ENCODE assay signal across 11 cellular contexts in the genomic region with DNA sequence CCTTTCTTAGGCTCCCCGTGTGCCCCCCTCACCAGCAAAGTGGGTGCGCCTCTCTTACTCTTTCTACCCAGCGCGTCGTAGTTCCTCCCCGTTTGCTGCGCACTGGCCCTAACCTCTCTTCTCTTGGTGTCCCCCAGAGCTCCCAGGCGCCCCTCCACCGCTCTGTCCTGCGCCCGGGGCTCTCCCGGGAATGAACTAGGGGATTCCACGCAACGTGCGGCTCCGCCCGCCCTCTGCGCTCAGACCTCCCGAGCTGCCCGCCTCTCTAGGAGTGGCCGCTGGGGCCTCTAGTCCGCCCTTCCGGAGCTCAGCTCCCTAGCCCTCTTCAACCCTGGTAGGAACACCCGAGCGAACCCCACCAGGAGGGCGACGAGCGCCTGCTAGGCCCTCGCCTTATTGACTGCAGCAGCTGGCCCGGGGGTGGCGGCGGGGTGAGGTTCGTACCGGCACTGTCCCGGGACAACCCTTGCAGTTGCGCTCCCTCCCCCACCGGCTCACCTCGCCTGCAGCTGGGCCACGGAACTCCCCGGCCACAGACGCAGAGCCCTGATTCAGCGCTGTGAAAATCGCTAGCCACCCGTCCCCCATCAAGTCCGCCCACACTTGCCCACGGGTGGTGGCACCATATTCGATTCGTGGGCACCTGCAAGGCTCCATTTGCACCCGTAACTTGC. TPM values are rescaled to one million over a fixed set of nuclear protein-coding genes. Genes with fewer than 3 reads are reported as not detected.
A peak's percentile ranks its signal among the peaks of the same experiment; 100 is the strongest.
DNase-seq lines count a peak whose midpoint lies in the region; ATAC-seq and TF ChIP-seq lines count a peak whose summit lies in the region.
"Had no signal": no experiment of that assay in that cellular context is flagged by ENCODE, and none has a peak within 500 bp of the region (broad histone marks: within the 10 kb centered on the region; RNA-seq: fewer than 3 reads in every experiment).

No MANE protein-coding gene starts in this region.

- H3K4me3 Mint-ChIP-seq in GM23338, result peak overlapping the region; percentile 90
- H3K4me3 Mint-ChIP-seq: natural killer cell had no signal

- H3K9me3 ChIP-seq in iPS-20b (ENCODE audit: insufficient read depth, low read depth, low read length) (no peaks in the 10 kb centered on the region), adrenal gland (replicated peaks in 1 of 3) (no peaks in the 10 kb centered on the region)
- H3K9me3 ChIP-seq: body of pancreas had no signal

- H3K4me2 ChIP-seq in GM23338, result peak overlapping the region; percentile 97

- peak overlapping the region; percentile 82 for H3K4me3 ChIP-seq in GM23338
- peak overlapping the region; percentile 80 for H3K4me3 ChIP-seq in iPS-20b (ENCODE audit: low read length)
- H3K4me3 ChIP-seq in skeletal muscle cell (ENCODE audit: low read depth, low read length), result peak overlapping the region; percentile 60
- H3K4me3 ChIP-seq in adrenal gland, result peak overlapping the region in 1 of 4 donors; percentile 38
- H3K4me3 ChIP-seq: body of pancreas had no signal

- H4K20me1 ChIP-seq in GM23338 (replicated peaks; ENCODE audit: insufficient read depth), result no peaks in the 10 kb centered on the region; the same call in 1 of the 2 replicates

- H3K4me1 ChIP-seq in GM23338 (ENCODE audit: insufficient read depth) (0 out of 2 replicates have a peak, but pooled peaks cover 4% of the 10 kb centered on the region), iPS-20b (ENCODE audit: insufficient read depth, low read length) (no peaks in the 10 kb centered on the region; the same call in 1 of the 2 replicates), adrenal gland (replicated peaks in 1 of 2) (no peaks in the 10 kb centered on the region)

- H2AFZ ChIP-seq in GM23338, result peak overlapping the region; percentile 100

- no peak for TF ChIP-seq POLR2A in adrenal gland (IDR thresholded peaks at IDR 0.05)

- H3K9me3 Mint-ChIP-seq in GM23338, result no peaks in the 10 kb centered on the region; the same call in 2 of the 3 replicates
- H3K9me3 Mint-ChIP-seq: natural killer cell had no signal

- H3K36me3 Mint-ChIP-seq in GM23338 (ENCODE audit: low read depth), result no peaks in the 10 kb centered on the region; the same call in 2 of the 3 replicates
- H3K36me3 Mint-ChIP-seq: natural killer cell had no signal

- intact Hi-C loops in adrenal gland (cut with DNase I), result no loop called here

- WGBS in adrenal gland, 4 donors, result 1 to 2% (median 1%) methylated on average over 40 to 49 of the region's 49 CpGs

- no peaks in the 10 kb centered on the region for H3K9me2 ChIP-seq in GM23338 (ENCODE audit: insufficient read depth)

- no peaks in the 10 kb centered on the region for H3K36me3 ChIP-seq in GM23338 (ENCODE audit: insufficient read depth)
- H3K36me3 ChIP-seq in iPS-20b (ENCODE audit: insufficient read depth, low read depth, low read length), result no peaks in the 10 kb centered on the region
- no peaks in the 10 kb centered on the region for H3K36me3 ChIP-seq in adrenal gland (replicated peaks in 1 of 2)

- no peak overlapping the region for H3K27ac ChIP-seq in GM23338 (ENCODE audit: low read depth)
- no peak overlapping the region for H3K27ac ChIP-seq in iPS-20b (ENCODE audit: low read length)
- peak overlapping the region in 1 of 5 donors; percentile 55 for H3K27ac ChIP-seq in adrenal gland
- H3K27ac ChIP-seq: body of pancreas had no signal

- peaks cover 64% of the 10 kb centered on the region for H3K27me3 Mint-ChIP-seq in GM23338 (ENCODE audit: insufficient read depth, low read depth, poor library complexity)

- H3K9ac ChIP-seq in iPS-20b (ENCODE audit: low read depth, low read length), result peak overlapping the region; percentile 32; the same call in 1 of the 2 replicates

- H3K4me1 Mint-ChIP-seq in GM23338, result peaks cover 17% of the 10 kb centered on the region

- ATAC-seq in GM23338 (peak; percentile 63), GM21786 (IDR thresholded peaks at IDR 0.05; ENCODE audit: unreplicated experiment) (no peak)
- ATAC-seq: body of pancreas, natural killer cell had no signal

- TF ChIP-seq CTCF in GM23338 (conservative IDR thresholded peaks at IDR 0.05; ENCODE audit: low read depth in 2 of 2), result no peak
- no peak for TF ChIP-seq CTCF in adrenal gland (IDR thresholded peaks at IDR 0.05)

- DNase-seq in GM23338 (ENCODE audit: low spot score) (peak; percentile 51), astrocyte of the hippocampus (ENCODE audit: low read depth, low spot score) (peak; percentile 19), skeletal muscle cell (ENCODE audit: low read depth) (peak; percentile 34), adrenal gland (no peak), T-helper 1 cell (no peak), RKO (ENCODE audit: low spot score) (no peak)
- DNase-seq: natural killer cell had no signal

- H3K79me2 ChIP-seq in GM23338 (replicated peaks; ENCODE audit: insufficient read depth), result no peaks in the 10 kb centered on the region

- no peaks in the 10 kb centered on the region for H3F3A ChIP-seq in GM23338 (replicated peaks; ENCODE audit: low read depth)

- no peak overlapping the region for H3K27ac Mint-ChIP-seq in GM23338
- H3K27ac Mint-ChIP-seq: natural killer cell had no signal

- peaks cover 83% of the 10 kb centered on the region for H3K27me3 ChIP-seq in GM23338 (ENCODE audit: insufficient read depth)
- peaks cover 98% of the 10 kb centered on the region for H3K27me3 ChIP-seq in iPS-20b (ENCODE audit: insufficient read depth, low read length)
- H3K27me3 ChIP-seq in adrenal gland, result peaks cover 42% of the 10 kb centered on the region

TF ChIP-seq in GM23338, 12 proteins besides CTCF, POLR2A, EP300 and RAD21:
- TF ChIP-seq ZNF114 (CRISPR knock-in tag; IDR thresholded peaks at IDR 0.05) (no peak), EZH2 (IDR thresholded peaks at IDR 0.05; ENCODE audit: low read depth, unreplicated experiment) (peak; percentile 76), ZNF331 (CRISPR knock-in tag; IDR thresholded peaks at IDR 0.05; ENCODE audit: low read depth) (no peak)
- TF ChIP-seq, protein P1, sequence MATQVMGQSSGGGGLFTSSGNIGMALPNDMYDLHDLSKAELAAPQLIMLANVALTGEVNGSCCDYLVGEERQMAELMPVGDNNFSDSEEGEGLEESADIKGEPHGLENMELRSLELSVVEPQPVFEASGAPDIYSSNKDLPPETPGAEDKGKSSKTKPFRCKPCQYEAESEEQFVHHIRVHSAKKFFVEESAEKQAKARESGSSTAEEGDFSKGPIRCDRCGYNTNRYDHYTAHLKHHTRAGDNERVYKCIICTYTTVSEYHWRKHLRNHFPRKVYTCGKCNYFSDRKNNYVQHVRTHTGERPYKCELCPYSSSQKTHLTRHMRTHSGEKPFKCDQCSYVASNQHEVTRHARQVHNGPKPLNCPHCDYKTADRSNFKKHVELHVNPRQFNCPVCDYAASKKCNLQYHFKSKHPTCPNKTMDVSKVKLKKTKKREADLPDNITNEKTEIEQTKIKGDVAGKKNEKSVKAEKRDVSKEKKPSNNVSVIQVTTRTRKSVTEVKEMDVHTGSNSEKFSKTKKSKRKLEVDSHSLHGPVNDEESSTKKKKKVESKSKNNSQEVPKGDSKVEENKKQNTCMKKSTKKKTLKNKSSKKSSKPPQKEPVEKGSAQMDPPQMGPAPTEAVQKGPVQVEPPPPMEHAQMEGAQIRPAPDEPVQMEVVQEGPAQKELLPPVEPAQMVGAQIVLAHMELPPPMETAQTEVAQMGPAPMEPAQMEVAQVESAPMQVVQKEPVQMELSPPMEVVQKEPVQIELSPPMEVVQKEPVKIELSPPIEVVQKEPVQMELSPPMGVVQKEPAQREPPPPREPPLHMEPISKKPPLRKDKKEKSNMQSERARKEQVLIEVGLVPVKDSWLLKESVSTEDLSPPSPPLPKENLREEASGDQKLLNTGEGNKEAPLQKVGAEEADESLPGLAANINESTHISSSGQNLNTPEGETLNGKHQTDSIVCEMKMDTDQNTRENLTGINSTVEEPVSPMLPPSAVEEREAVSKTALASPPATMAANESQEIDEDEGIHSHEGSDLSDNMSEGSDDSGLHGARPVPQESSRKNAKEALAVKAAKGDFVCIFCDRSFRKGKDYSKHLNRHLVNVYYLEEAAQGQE (IDR thresholded peaks at IDR 0.05; ENCODE audit: unreplicated experiment), result no peak

RNA-seq across cellular contexts. Expression of a gene that starts 1.3 kb away (rescaled TPM):
- 0.24 TPM in 1 of 2 replicates, not detected in the other for total RNA-seq in GM23338 (2014; rRNA removed; shearing (Covaris generic))
- polyA plus RNA-seq in GM23338 (2016; fragmentation: Nextera tagmentation; extraction: Ambion mirVana), result 0.40 and 0.71 TPM in 2 replicates
- total RNA-seq in adrenal gland, result 1 to 10 TPM in 1 of 8 donors, under 1 TPM in 5, not detected in 2; 0.17 to 1.0 (median 0.45) TPM
- polyA plus RNA-seq in adrenal gland, result under 1 TPM; 0.57 to 0.86 (median 0.80) TPM
- total RNA-seq: natural killer cell, temporal lobe had no signal

Comparison
In these comparisons a context has a peak if more than half of its experiments do, and no peak if none do; other contexts are left out.
1. DNase-seq: peak in GM23338 (single experiment), astrocyte of the hippocampus (single experiment) and skeletal muscle cell (single experiment); none in adrenal gland (0 of 7), T-helper 1 cell (0 of 5) and RKO (single experiment).